In genomic region chrX:6701085-6701484, GRCh38 we compare ENCODE assay signal across 1 cellular context.
TF ChIP-seq lines count a peak whose summit lies in the region.

No MANE protein-coding gene starts in this region.

TF ChIP-seq in SK-N-SH, 30 proteins besides CTCF, POLR2A, EP300 and RAD21 (continued from another document):
- no peak for TF ChIP-seq REST (IDR thresholded peaks at IDR 0.05; ENCODE audit: low read depth, low read length)
- no peak for TF ChIP-seq EZH2phosphoT487 (IDR thresholded peaks at IDR 0.05; ENCODE audit: borderline replicate concordance, low read depth)
- TF ChIP-seq GABPA (IDR thresholded peaks at IDR 0.05; ENCODE audit: low read depth): no peak
- TF ChIP-seq, protein P1, sequence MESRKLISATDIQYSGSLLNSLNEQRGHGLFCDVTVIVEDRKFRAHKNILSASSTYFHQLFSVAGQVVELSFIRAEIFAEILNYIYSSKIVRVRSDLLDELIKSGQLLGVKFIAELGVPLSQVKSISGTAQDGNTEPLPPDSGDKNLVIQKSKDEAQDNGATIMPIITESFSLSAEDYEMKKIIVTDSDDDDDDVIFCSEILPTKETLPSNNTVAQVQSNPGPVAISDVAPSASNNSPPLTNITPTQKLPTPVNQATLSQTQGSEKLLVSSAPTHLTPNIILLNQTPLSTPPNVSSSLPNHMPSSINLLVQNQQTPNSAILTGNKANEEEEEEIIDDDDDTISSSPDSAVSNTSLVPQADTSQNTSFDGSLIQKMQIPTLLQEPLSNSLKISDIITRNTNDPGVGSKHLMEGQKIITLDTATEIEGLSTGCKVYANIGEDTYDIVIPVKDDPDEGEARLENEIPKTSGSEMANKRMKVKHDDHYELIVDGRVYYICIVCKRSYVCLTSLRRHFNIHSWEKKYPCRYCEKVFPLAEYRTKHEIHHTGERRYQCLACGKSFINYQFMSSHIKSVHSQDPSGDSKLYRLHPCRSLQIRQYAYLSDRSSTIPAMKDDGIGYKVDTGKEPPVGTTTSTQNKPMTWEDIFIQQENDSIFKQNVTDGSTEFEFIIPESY (IDR thresholded peaks at IDR 0.05; ENCODE audit: borderline replicate concordance, low read depth): no peak
- no peak for TF ChIP-seq FOXM1 (IDR thresholded peaks at IDR 0.05; ENCODE audit: low read depth)
- no peak for TF ChIP-seq NRF1 (IDR thresholded peaks at IDR 0.05; ENCODE audit: low read depth, low read length)
- no peak for TF ChIP-seq ELF1 (IDR thresholded peaks at IDR 0.05)
